2 cellular contexts compared by ENCODE assay signal in the genomic region with DNA sequence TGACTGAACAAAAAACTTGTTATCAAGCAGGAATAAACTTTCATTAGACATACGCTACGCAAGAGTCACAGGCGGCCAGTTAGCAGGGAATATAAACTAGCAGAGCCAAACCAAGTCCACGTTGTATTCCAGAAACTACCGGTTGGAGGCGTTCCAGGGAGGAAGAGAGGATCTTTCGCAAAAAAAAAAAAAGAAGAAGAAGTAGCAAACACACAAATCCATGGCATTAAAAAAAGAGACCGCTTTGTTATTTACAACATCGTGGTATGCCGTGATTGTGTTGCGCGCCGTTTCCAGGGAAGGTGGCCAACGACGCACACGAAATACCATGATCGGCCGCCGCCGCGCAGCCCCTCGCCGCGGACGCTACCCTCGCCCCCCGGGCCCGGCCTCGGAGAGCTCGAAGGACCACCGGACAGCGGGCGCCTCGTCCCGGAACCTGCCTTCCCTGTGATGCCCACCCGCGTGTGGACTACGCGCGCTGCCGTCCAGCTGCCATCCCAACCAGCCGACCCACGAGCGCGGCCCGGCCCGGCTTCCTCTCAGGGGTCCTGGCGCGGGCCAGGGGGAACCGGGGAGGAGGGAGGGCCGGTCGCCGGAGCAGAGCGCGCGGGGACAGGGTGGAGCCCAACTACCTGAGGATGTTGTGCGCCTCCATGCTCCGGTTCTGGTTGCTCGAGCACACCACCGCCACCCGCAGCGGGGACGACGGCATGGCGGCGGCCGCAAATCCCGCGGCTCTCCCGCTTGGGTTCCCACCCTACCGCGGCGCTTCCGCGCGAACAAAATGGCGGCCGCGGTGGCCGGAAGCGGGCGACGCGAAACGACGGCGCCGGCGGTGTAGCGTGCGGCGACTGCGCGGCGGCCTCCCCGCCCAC.
TF ChIP-seq lines count a peak whose summit lies in the region.

No MANE protein-coding gene starts in this region.

TF ChIP-seq in GM23338, 12 proteins besides CTCF, POLR2A, EP300 and RAD21:
- TF ChIP-seq NANOG (IDR thresholded peaks at IDR 0.05; ENCODE audit: borderline replicate concordance) = no peak

TF ChIP-seq in SK-N-SH, 30 proteins besides CTCF, POLR2A, EP300 and RAD21:
- TF ChIP-seq, protein P1, sequence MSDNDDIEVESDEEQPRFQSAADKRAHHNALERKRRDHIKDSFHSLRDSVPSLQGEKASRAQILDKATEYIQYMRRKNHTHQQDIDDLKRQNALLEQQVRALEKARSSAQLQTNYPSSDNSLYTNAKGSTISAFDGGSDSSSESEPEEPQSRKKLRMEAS (IDR thresholded peaks at IDR 0.05; ENCODE audit: low read depth) = peak; percentile 48; the same call in 1 of the 2 replicates
- TF ChIP-seq TCF12 (IDR thresholded peaks at IDR 0.05) = no peak
- TF ChIP-seq NRF1 (IDR thresholded peaks at IDR 0.05; ENCODE audit: low read depth, low read length) = no peak
- peak; percentile 70 for TF ChIP-seq CHD2 (IDR thresholded peaks at IDR 0.05; ENCODE audit: low read length, partially characterized antibody)
- no peak for TF ChIP-seq MEF2A (IDR thresholded peaks at IDR 0.05; ENCODE audit: borderline replicate concordance, low read depth)
- no peak for TF ChIP-seq NFIC (IDR thresholded peaks at IDR 0.05; ENCODE audit: borderline replicate concordance)
- TF ChIP-seq ELF1 (IDR thresholded peaks at IDR 0.05) = no peak
- TF ChIP-seq MXI1 (IDR thresholded peaks at IDR 0.05; ENCODE audit: low read depth, low read length) = peak; percentile 66
- TF ChIP-seq, protein P2, sequence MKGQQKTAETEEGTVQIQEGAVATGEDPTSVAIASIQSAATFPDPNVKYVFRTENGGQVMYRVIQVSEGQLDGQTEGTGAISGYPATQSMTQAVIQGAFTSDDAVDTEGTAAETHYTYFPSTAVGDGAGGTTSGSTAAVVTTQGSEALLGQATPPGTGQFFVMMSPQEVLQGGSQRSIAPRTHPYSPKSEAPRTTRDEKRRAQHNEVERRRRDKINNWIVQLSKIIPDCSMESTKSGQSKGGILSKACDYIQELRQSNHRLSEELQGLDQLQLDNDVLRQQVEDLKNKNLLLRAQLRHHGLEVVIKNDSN (IDR thresholded peaks at IDR 0.05; ENCODE audit: borderline replicate concordance, low read depth) = 0 out of 2 replicates have a peak, but pooled peaks have one; percentile 2
- TF ChIP-seq TAF1 (IDR thresholded peaks at IDR 0.05; ENCODE audit: borderline replicate concordance, low read depth, low read length) = peak; percentile 41; the same call in 1 of the 2 replicates
- TF ChIP-seq SIN3A (IDR thresholded peaks at IDR 0.05; ENCODE audit: borderline replicate concordance, low read depth, low read length) = 0 out of 2 replicates have a peak, but pooled peaks have one; percentile 36
- TF ChIP-seq, protein P3, sequence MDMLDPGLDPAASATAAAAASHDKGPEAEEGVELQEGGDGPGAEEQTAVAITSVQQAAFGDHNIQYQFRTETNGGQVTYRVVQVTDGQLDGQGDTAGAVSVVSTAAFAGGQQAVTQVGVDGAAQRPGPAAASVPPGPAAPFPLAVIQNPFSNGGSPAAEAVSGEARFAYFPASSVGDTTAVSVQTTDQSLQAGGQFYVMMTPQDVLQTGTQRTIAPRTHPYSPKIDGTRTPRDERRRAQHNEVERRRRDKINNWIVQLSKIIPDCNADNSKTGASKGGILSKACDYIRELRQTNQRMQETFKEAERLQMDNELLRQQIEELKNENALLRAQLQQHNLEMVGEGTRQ (IDR thresholded peaks at IDR 0.05; ENCODE audit: borderline replicate concordance, low read depth, low read length) = no peak
- no peak for TF ChIP-seq FOXM1 (IDR thresholded peaks at IDR 0.05; ENCODE audit: low read depth)
- TF ChIP-seq YY1 (IDR thresholded peaks at IDR 0.05; ENCODE audit: low read depth) = peak; percentile 87
- TF ChIP-seq GABPA (IDR thresholded peaks at IDR 0.05; ENCODE audit: low read depth) = 0 out of 2 replicates have a peak, but pooled peaks have one; percentile 43
- TF ChIP-seq, protein P4, sequence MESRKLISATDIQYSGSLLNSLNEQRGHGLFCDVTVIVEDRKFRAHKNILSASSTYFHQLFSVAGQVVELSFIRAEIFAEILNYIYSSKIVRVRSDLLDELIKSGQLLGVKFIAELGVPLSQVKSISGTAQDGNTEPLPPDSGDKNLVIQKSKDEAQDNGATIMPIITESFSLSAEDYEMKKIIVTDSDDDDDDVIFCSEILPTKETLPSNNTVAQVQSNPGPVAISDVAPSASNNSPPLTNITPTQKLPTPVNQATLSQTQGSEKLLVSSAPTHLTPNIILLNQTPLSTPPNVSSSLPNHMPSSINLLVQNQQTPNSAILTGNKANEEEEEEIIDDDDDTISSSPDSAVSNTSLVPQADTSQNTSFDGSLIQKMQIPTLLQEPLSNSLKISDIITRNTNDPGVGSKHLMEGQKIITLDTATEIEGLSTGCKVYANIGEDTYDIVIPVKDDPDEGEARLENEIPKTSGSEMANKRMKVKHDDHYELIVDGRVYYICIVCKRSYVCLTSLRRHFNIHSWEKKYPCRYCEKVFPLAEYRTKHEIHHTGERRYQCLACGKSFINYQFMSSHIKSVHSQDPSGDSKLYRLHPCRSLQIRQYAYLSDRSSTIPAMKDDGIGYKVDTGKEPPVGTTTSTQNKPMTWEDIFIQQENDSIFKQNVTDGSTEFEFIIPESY (IDR thresholded peaks at IDR 0.05; ENCODE audit: borderline replicate concordance, low read depth) = no peak; the same call in 1 of the 2 replicates
- TF ChIP-seq SMC3 (IDR thresholded peaks at IDR 0.05; ENCODE audit: low read depth, low read length) = peak; percentile 13; the same call in 1 of the 2 replicates
- TF ChIP-seq RXRA (IDR thresholded peaks at IDR 0.05; ENCODE audit: borderline replicate concordance, low read depth) = no peak
